In the genomic region with DNA sequence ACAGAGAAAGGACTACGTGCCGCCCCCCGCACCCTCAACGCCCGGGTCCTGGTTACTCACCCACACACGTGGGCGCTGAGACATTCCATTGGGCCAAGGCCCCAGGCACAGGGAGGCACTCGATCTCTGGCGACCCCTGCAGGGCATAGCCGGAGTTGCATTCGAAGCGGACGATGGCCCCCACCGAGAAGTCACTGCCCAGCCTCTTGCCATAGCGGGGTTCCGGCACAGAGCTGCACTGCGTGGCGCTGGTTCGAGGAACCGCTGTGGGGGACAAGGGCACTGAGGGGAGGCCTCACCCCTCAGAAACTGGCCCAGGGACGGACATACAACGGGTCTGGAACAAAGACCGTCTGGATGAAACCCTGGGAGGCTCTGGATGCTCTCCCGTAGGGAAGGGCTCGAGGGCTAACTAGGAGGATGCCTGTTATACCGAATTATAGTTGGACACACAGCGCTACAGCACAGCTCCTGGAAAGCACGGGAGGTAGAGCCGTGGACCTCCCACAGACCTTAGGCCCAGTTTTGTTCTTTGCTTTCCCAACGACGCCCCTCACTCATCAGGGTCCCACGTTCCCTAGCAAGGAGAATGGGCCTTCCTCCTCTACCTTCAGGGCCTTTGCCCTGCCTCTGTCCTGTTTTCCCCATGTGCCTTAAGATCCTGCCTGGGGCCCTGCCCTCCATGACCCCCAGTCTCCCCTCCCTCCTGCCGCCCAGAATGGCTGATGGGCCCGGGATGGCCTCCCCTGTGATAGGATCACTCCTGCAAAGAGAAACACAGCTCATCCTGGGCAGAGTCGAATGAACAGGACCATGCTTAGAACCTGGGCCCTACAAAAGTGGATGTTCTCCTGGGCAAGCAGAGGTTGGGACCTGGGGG, we compare ENCODE assay signal across 11 cellular contexts.
A peak's percentile ranks its signal among the peaks of the same experiment; 100 is the strongest.
DNase-seq lines count a peak whose midpoint lies in the region; ATAC-seq, FAIRE-seq and TF ChIP-seq lines count a peak whose summit lies in the region.
"Had no signal": no experiment of that assay in that cellular context is flagged by ENCODE, and none has a peak within 500 bp of the region (broad histone marks: within the 10 kb centered on the region; RNA-seq: fewer than 3 reads in every experiment).

No MANE protein-coding gene starts in this region.

- peaks cover 0 to 6% of the 10 kb centered on the region in 2 donors for H3K27me3 ChIP-seq in breast epithelium
- H3K27me3 ChIP-seq in bronchial epithelial cell (ENCODE audit: control insufficient read depth, insufficient read depth, low read length) = no peaks in the 10 kb centered on the region
- H3K27me3 ChIP-seq in spleen (replicated peaks in 1 of 7) = peaks cover 0 to 51% (median 0%) of the 10 kb centered on the region in 7 donors

- H3K9me3 ChIP-seq in breast epithelium = no peaks in the 10 kb centered on the region
- no peaks in the 10 kb centered on the region for H3K9me3 ChIP-seq in spleen

- in situ Hi-C loops in KBM-7 (cut with MboI; ENCODE audit: low pct_unique_long_range_greater_than_20kb, low sequenced_read_pairs) = loop anchor here (25.0 kb wide), 1 partner anchor 688 kb away; no protein-coding TSS in a partner anchor

- intact Hi-C loops in MCF 10A (cut with micrococcal nuclease) = no loop called here
- intact Hi-C loops in breast epithelium (cut with DNase I; ENCODE audit: low total_unique reads) = no loop called here
- intact Hi-C loops in spleen (cut with DNase I; ENCODE audit: low total_unique reads) = no loop called here

- peak; percentile 26 for TF ChIP-seq CTCF in MCF 10A (IDR thresholded peaks at IDR 0.05; ENCODE audit: unreplicated experiment)
- TF ChIP-seq CTCF in breast epithelium (IDR thresholded peaks at IDR 0.05) = no peak
- TF ChIP-seq CTCF in bronchial epithelial cell (IDR thresholded peaks at IDR 0.05; ENCODE audit: insufficient read depth, low read length, severe bottlenecking) = peak; percentile 1
- peak in 4 of 11 experiments; percentile 6 to 16 (median 12) for TF ChIP-seq CTCF in spleen (IDR thresholded peaks at IDR 0.05 in 8 of 11, conservative IDR thresholded peaks at IDR 0.05 in 3 of 11)

- ATAC-seq in GM19455 (IDR thresholded peaks at IDR 0.05; ENCODE audit: unreplicated experiment) (no peak), HG03280 (IDR thresholded peaks at IDR 0.05; ENCODE audit: unreplicated experiment) (no peak)

- no peak overlapping the region for H3K27ac ChIP-seq in breast epithelium
- no peak overlapping the region for H3K27ac ChIP-seq in spleen

- H3K36me3 ChIP-seq in breast epithelium = no peaks in the 10 kb centered on the region
- no peaks in the 10 kb centered on the region for H3K36me3 ChIP-seq in bronchial epithelial cell (ENCODE audit: control insufficient read depth, insufficient read depth, low read length)
- no peaks in the 10 kb centered on the region for H3K36me3 ChIP-seq in spleen

- POLR2A ChIA-PET in MCF 10A (lab: Yijun Ruan, JAX) = no interaction called here

- CTCF ChIA-PET in MCF 10A (lab: Yijun Ruan, JAX) = interaction anchor here (0.5 to 3.8 kb wide), 4 partner anchors 8 to 89 kb away, joined by 3 to 22 read pairs (median 4); no protein-coding TSS in a partner anchor

- H3K9me3 Mint-ChIP-seq in MCF 10A (ENCODE audit: unreplicated experiment) = no peaks in the 10 kb centered on the region

- H3K4me1 ChIP-seq in breast epithelium (no peaks in the 10 kb centered on the region), spleen (no peaks in the 10 kb centered on the region)

- TF ChIP-seq POLR2A in breast epithelium (IDR thresholded peaks at IDR 0.05) (no peak), spleen (IDR thresholded peaks at IDR 0.05) (no peak)

- no peak for FAIRE-seq in bronchial epithelial cell (lab: Jason Lieb, UNC)
- FAIRE-seq: TTC549 had no signal

- no peak overlapping the region for H3K4me3 Mint-ChIP-seq in MCF 10A (ENCODE audit: unreplicated experiment)

- H3K36me3 Mint-ChIP-seq in MCF 10A (ENCODE audit: insufficient read depth, unreplicated experiment) = no peaks in the 10 kb centered on the region

- H3K4me1 Mint-ChIP-seq in MCF 10A (ENCODE audit: insufficient read depth, unreplicated experiment) = no peaks in the 10 kb centered on the region

- H3K27ac Mint-ChIP-seq in MCF 10A (ENCODE audit: low read depth, unreplicated experiment) = no peak overlapping the region

- DNase-seq in MCF 10A (ENCODE audit: unreplicated experiment) (no peak), breast epithelium (ENCODE audit: low spot score in 2 of 2) (no peak), KBM-7 (peak; percentile 15), bronchial epithelial cell (ENCODE audit: low read depth) (no peak), spleen (no peak)
- DNase-seq in stimulated activated CD8-positive, alpha-beta memory T cell treated with anti-CD3 and anti-CD28 coated beads, Interleukin-4, amount 100 ng/mL, for 48 hours = peak; percentile 56
- DNase-seq: DMS153, NCI-H226 had no signal

- 91 to 96% (median 92%) methylated on average over 35 of the region's 35 CpGs for WGBS in spleen, 5 donors

- peaks cover 57% of the 10 kb centered on the region for H3K27me3 Mint-ChIP-seq in MCF 10A (ENCODE audit: insufficient read depth, unreplicated experiment)

- no TSS peak for BruUV-seq in MCF 10A (replicated peaks; lab: Mats Ljungman, UMichigan)

- H3K4me3 ChIP-seq in breast epithelium (no peak overlapping the region), bronchial epithelial cell (ENCODE audit: low read depth, low read length) (no peak overlapping the region), spleen (no peak overlapping the region)

Comparison
In these comparisons a context has a peak if more than half of its experiments do, and no peak if none do; other contexts are left out.
1. CTCF ChIP-seq: peak in MCF 10A (single experiment) and bronchial epithelial cell (single experiment); none in breast epithelium (0 of 3).
2. DNase-seq: peak in KBM-7 (single experiment) and stimulated activated CD8-positive, alpha-beta memory T cell treated with anti-CD3 and anti-CD28 coated beads, Interleukin-4, amount 100 ng/mL, for 48 hours (single experiment); none in MCF 10A (single experiment), breast epithelium (0 of 2), bronchial epithelial cell (single experiment) and spleen (single experiment).